Comparison of ENCODE assay signal across 24 cellular contexts in the genomic region with DNA sequence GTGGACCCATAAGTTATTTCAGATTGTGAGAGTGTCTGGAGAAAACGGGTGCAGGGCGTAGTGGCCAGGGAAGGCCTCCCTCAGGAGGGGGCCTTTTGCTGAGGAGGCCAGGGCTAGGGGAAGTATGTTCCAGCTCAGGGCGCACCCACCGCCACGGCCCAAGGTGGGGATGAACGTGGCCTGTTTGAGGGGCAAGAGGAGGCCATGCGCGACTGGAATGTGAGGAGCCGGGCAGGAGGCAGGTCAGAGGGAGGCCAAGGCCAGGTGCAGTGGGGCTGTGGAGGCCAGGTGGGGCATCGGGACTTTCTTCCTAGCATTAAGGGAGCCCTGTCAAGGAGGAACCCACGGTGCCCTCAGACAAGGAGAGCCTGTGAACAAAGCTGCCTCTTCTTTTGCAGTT. TPM values are rescaled to one million over a fixed set of nuclear protein-coding genes. Genes with fewer than 3 reads are reported as not detected.
"Had no signal": no experiment of that assay in that cellular context is flagged by ENCODE, and none has a peak within 500 bp of the region (broad histone marks: within the 10 kb centered on the region; RNA-seq: fewer than 3 reads in every experiment).

No MANE protein-coding gene starts in this region.

- H3K4me1 Mint-ChIP-seq: endodermal cell had no signal

- DNase-seq: effector CD4-positive, alpha-beta T cell; endodermal cell; hypothalamus; left ventricle myocardium inferior; mesenchymal stem cell; midbrain; small intestine; stimulated activated CD4-positive, alpha-beta T cell treated with anti-CD3 and anti-CD28 coated beads, Interleukin-12 subunit alpha, Interleukin-12 subunit beta, amount 100 ng/mL, for 4 hours; tibial artery; uterus had no signal

- H3K36me3 Mint-ChIP-seq: natural killer cell treated with Interleukin-12 subunit alpha and Interleukin-12 subunit beta and Interleukin-15 and Interleukin-18, amount 100 ng/mL, for 72 hours had no signal

- H3K27me3 Mint-ChIP-seq: natural killer cell treated with Interleukin-12 subunit alpha and Interleukin-12 subunit beta and Interleukin-15 and Interleukin-18, amount 100 ng/mL, for 72 hours; stimulated activated naive CD8-positive, alpha-beta T cell treated with anti-CD3 and anti-CD28 coated beads, Interleukin-15, Interleukin-2, amounts not matched to agents 100 ng/mL and 50 ng/mL, for 24 hours had no signal

- H3K9me3 ChIP-seq: heart left ventricle, left ventricle myocardium inferior, tibial artery, upper lobe of left lung, uterus had no signal

- FAIRE-seq: frontal cortex, islet of Langerhans, small intestine had no signal

- H3K4me3 ChIP-seq: coronary artery, heart left ventricle, left ventricle myocardium inferior, lung, tibial artery, upper lobe of left lung, uterus had no signal

- H3K4me1 ChIP-seq: heart left ventricle, left ventricle myocardium inferior, tibial artery, upper lobe of left lung, uterus had no signal

- H3K27me3 ChIP-seq: heart left ventricle, tibial artery, upper lobe of left lung, uterus had no signal

- H3K36me3 ChIP-seq: heart left ventricle, left ventricle myocardium inferior, tibial artery, upper lobe of left lung, uterus had no signal

- H3K27ac ChIP-seq: coronary artery, heart left ventricle, left ventricle myocardium inferior, tibial artery, upper lobe of left lung, uterus had no signal

- H3K27ac Mint-ChIP-seq: endodermal cell; stimulated activated naive CD8-positive, alpha-beta T cell treated with anti-CD3 and anti-CD28 coated beads, Interleukin-15, Interleukin-2, amounts not matched to agents 100 ng/mL and 50 ng/mL, for 24 hours had no signal

- H3K9me3 Mint-ChIP-seq: endodermal cell; natural killer cell treated with Interleukin-12 subunit alpha and Interleukin-12 subunit beta and Interleukin-15 and Interleukin-18, amount 100 ng/mL, for 72 hours; stimulated activated naive CD8-positive, alpha-beta T cell treated with anti-CD3 and anti-CD28 coated beads, Interleukin-15, Interleukin-2, amounts not matched to agents 100 ng/mL and 50 ng/mL, for 24 hours had no signal

- H3K4me3 Mint-ChIP-seq: endodermal cell; natural killer cell treated with Interleukin-12 subunit alpha and Interleukin-12 subunit beta and Interleukin-15 and Interleukin-18, amount 100 ng/mL, for 72 hours; stimulated activated naive CD8-positive, alpha-beta T cell treated with anti-CD3 and anti-CD28 coated beads, Interleukin-15, Interleukin-2, amounts not matched to agents 100 ng/mL and 50 ng/mL, for 24 hours had no signal

RNA-seq across cellular contexts. Expression of a gene that starts 26.7 kb away (rescaled TPM):
- total RNA-seq: chondrocyte; dermis microvascular lymphatic vessel endothelial cell; endodermal cell; frontal cortex; glomerular endothelial cell; left ventricle myocardium inferior; lung; natural killer cell treated with Interleukin-12 subunit alpha and Interleukin-12 subunit beta and Interleukin-15 and Interleukin-18, amount 100 ng/mL, for 72 hours; omental fat pad; pulmonary artery endothelial cell; temporal lobe had no signal
- polyA plus RNA-seq: heart left ventricle had no signal
